ENCODE assay signal across 23 cellular contexts in the genomic region with DNA sequence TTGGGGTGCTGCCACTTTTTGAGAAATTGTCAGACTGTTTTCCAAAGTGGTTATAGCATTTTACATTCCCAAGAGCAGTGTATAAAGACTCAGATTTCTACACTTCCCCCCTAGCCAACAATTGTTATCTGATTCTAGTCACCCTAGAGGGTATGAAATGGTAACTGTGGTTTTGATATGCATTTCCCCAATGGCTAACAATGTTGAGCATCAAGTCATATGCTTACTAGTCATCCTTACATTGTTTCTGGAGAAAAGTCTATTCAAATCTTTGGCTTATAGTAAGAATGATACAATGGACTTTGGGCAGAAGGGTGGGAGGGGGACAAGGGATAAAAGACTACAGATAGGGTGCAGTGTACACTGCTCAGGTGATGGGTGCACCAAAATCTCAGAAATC.
"Had no signal": no experiment of that assay in that cellular context is flagged by ENCODE, and none has a peak within 500 bp of the region (broad histone marks: within the 10 kb centered on the region; RNA-seq: fewer than 3 reads in every experiment).

No MANE protein-coding gene starts in this region.

- H3K4me3 Mint-ChIP-seq: activated naive CD4-positive, alpha-beta T cell treated with anti-CD3 and anti-CD28 coated beads for 36 hours; activated naive CD8-positive, alpha-beta T cell treated with anti-CD3 and anti-CD28 coated beads, Interleukin-2, amount 50 U/mL, for 24 hours; natural killer cell treated with Interleukin-12 subunit alpha and Interleukin-12 subunit beta and Interleukin-15 and Interleukin-18, amount 100 ng/mL, for 72 hours; stimulated activated naive B cell treated with anti-CD40 and anti-IgM and Interleukin-4, amounts not matched to agents 10 μg/mL and 1 μg/mL and 100 μg/mL, for 72 hours had no signal

- H3K4me1 ChIP-seq: ascending aorta had no signal

- H3K4me3 ChIP-seq: ascending aorta, tibial nerve, vagina had no signal

- H3K9me3 ChIP-seq: ascending aorta, tibial nerve, vagina had no signal

- DNase-seq: activated CD4-positive, CD25-positive, alpha-beta regulatory T cell treated with anti-CD3 and anti-CD28 coated beads, Interleukin-2, amount 50 U/mL, for 72 hours; activated naive CD4-positive, alpha-beta T cell treated with anti-CD3 and anti-CD28 coated beads for 36 hours; activated naive CD8-positive, alpha-beta T cell treated with anti-CD3 and anti-CD28 coated beads, Interleukin-2, amount 50 U/mL, for 24 hours; activated T-cell treated with anti-CD3 and anti-CD28 coated beads for 4 hours; foreskin fibroblast; glutamatergic neuron; hypothalamus; kidney glomerular epithelial cell; mesenchymal stem cell; nucleus accumbens; posterior cingulate gyrus; retina; stimulated activated CD4-positive, alpha-beta T cell treated with anti-CD3 and anti-CD28 coated beads, Interleukin-15, amount 100 ng/mL, for 24 hours; stimulated activated CD4-positive, alpha-beta T cell treated with anti-CD3 and anti-CD28 coated beads, Interleukin-4, amount 100 ng/mL, for 1 hour; stimulated activated naive B cell treated with anti-CD40 and anti-IgM and Interleukin-4, amounts not matched to agents 10 μg/mL and 1 μg/mL and 100 μg/mL, for 72 hours; substantia nigra; T-helper 9 cell had no signal

- H3K27me3 Mint-ChIP-seq: activated naive CD8-positive, alpha-beta T cell treated with anti-CD3 and anti-CD28 coated beads, Interleukin-2, amount 50 U/mL, for 24 hours; natural killer cell treated with Interleukin-12 subunit alpha and Interleukin-12 subunit beta and Interleukin-15 and Interleukin-18, amount 100 ng/mL, for 72 hours; stimulated activated naive B cell treated with anti-CD40 and anti-IgM and Interleukin-4, amounts not matched to agents 10 μg/mL and 1 μg/mL and 100 μg/mL, for 72 hours had no signal

- H3K36me3 ChIP-seq: ascending aorta, vagina had no signal

- H3K27ac ChIP-seq: ascending aorta, tibial nerve, vagina had no signal

- H3K9me3 Mint-ChIP-seq: activated naive CD4-positive, alpha-beta T cell treated with anti-CD3 and anti-CD28 coated beads for 36 hours; activated naive CD8-positive, alpha-beta T cell treated with anti-CD3 and anti-CD28 coated beads, Interleukin-2, amount 50 U/mL, for 24 hours; activated T-helper 2 cell treated with anti-CD3 and anti-CD28 coated beads, Interferon-gamma antibody, Interleukin-2, Interleukin-4, amounts not matched to agents 10 μg/mL and 5 μg/mL and 100 μg/mL, durations not matched to agents 14 hours and 24 hours and 36 hours; natural killer cell treated with Interleukin-12 subunit alpha and Interleukin-12 subunit beta and Interleukin-15 and Interleukin-18, amount 100 ng/mL, for 72 hours; stimulated activated naive B cell treated with anti-CD40 and anti-IgM and Interleukin-4, amounts not matched to agents 10 μg/mL and 1 μg/mL and 100 μg/mL, for 72 hours had no signal

- H3K36me3 Mint-ChIP-seq: natural killer cell treated with Interleukin-12 subunit alpha and Interleukin-12 subunit beta and Interleukin-15 and Interleukin-18, amount 100 ng/mL, for 72 hours had no signal

- ATAC-seq: activated naive CD8-positive, alpha-beta T cell treated with anti-CD3 and anti-CD28 coated beads, Interleukin-2, amount 50 U/mL, for 24 hours; esophagus mucosa; natural killer cell treated with Interleukin-12 subunit alpha and Interleukin-12 subunit beta and Interleukin-15 and Interleukin-18, amount 100 ng/mL, for 72 hours; stimulated activated naive B cell treated with anti-CD40 and anti-IgM and Interleukin-4, amounts not matched to agents 10 μg/mL and 1 μg/mL and 100 μg/mL, for 72 hours had no signal

- H3K27me3 ChIP-seq: ascending aorta, tibial nerve, vagina had no signal

- H3K27ac Mint-ChIP-seq: activated naive CD4-positive, alpha-beta T cell treated with anti-CD3 and anti-CD28 coated beads for 36 hours; activated naive CD8-positive, alpha-beta T cell treated with anti-CD3 and anti-CD28 coated beads, Interleukin-2, amount 50 U/mL, for 24 hours; activated T-helper 2 cell treated with anti-CD3 and anti-CD28 coated beads, Interferon-gamma antibody, Interleukin-2, Interleukin-4, amounts not matched to agents 10 μg/mL and 5 μg/mL and 100 μg/mL, durations not matched to agents 14 hours and 24 hours and 36 hours; natural killer cell treated with Interleukin-12 subunit alpha and Interleukin-12 subunit beta and Interleukin-15 and Interleukin-18, amount 100 ng/mL, for 72 hours; stimulated activated naive B cell treated with anti-CD40 and anti-IgM and Interleukin-4, amounts not matched to agents 10 μg/mL and 1 μg/mL and 100 μg/mL, for 72 hours had no signal
